ENCODE assay signal across 8 cellular contexts in the genomic region with DNA sequence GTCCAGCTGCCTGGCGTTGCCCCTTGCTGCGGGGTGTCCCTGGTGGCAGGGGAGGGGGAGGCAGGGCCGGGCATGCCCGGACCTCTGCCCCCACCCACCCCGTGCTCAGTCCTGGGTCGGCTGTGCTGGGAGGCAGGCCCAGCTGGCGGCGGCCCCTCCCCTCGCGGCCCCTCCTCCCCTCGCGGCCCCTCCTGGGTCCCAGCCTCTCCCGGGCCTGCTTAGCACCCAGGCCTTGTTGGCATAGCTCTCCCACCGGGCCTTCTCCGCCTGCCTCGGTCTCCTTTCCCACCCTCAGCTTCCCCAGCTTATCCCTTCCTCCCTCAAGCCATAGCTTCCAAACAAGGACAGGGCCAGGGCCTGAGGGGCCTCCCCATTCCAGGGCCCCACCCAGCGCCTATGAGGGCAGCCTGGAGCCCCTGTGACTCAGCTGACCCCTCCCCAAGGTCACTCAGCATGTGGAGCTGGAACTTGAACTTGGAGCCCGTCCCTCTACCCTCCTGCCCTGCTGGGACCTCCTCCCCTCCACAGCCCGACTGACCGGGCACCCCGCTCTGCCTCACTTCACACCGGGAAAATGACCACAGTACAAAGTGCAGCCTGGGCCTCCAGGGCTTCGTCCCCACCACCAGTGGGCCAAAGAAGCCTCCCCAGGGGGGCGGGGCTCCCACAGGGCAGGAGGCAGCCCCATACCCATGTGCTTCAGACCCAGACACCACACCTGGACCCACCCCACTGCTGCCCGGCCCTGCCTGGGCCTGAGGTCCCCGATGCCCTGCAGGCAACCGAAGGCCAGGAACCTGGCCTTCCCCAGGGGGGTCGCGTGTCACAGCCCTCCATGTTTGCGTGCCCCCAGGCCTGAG. TPM values are rescaled to one million over a fixed set of nuclear protein-coding genes. Genes with fewer than 3 reads are reported as not detected.
DNase-seq lines count a peak whose midpoint lies in the region; ATAC-seq and TF ChIP-seq lines count a peak whose summit lies in the region.

No MANE protein-coding gene starts in this region.

- peaks cover 0 to 19% of the 10 kb centered on the region in 2 donors for H3K4me1 ChIP-seq in gastrocnemius medialis

- peak overlapping the region in 3 of 4 donors; percentile 27 to 36 (median 30) for H3K4me3 ChIP-seq in gastrocnemius medialis

- DNase-seq in GM03348 (ENCODE audit: low spot score) = peak; percentile 91
- DNase-seq in hepatic stellate cell (ENCODE audit: low spot score) = peak; percentile 58
- DNase-seq in gastrocnemius medialis = peak in 1 of 2 donors; percentile 12
- DNase-seq in T-helper 9 cell = no peak
- no peak for DNase-seq in NCI-H2029 treated with DMSO at 0.1 percent for 48 hours (lab: John Stamatoyannopoulos, UW)
- DNase-seq in stimulated activated CD4-positive, alpha-beta T cell treated with anti-CD3 and anti-CD28 coated beads, Interleukin-15, amount 100 ng/mL, for 24 hours = no peak
- DNase-seq in NCI-H2107 treated with DMSO at 0.1 percent for 48 hours (lab: John Stamatoyannopoulos, UW; ENCODE audit: unreplicated experiment) = no peak

- in situ Hi-C loops in gastrocnemius medialis (cut with MboI; ENCODE audit: low sequenced_read_pairs in 4 of 4) = loop anchor here in 3 of 4 donors (25.0 kb wide), 1 partner anchor 145 kb away; the partner anchor contains the start of genes LMNTD2 (in 3 of the 3) and RASSF7 (in 3 of the 3)

- TF ChIP-seq POLR2A in gastrocnemius medialis (IDR thresholded peaks at IDR 0.05) = no peak

- TF ChIP-seq CTCF in VCaP (conservative IDR thresholded peaks at IDR 0.05) (peak; percentile 24; the same call in 1 of the 2 replicates), gastrocnemius medialis (IDR thresholded peaks at IDR 0.05 in 4 of 5, conservative IDR thresholded peaks at IDR 0.05 in 1 of 5) (no peak)

- H3K27ac ChIP-seq in VCaP (peak overlapping the region; percentile 97), gastrocnemius medialis (no peak overlapping the region)

- H3K9me3 ChIP-seq in gastrocnemius medialis = no peaks in the 10 kb centered on the region

- peaks cover 33 to 41% (median 33%) of the 10 kb centered on the region in 3 donors for H3K27me3 ChIP-seq in gastrocnemius medialis

- peaks cover 0 to 2% of the 10 kb centered on the region in 2 donors for H3K36me3 ChIP-seq in gastrocnemius medialis

- intact Hi-C loops in gastrocnemius medialis (cut with DNase I; ENCODE audit: low total_unique reads) = no loop called here

- no peak for ATAC-seq in gastrocnemius medialis

RNA-seq across cellular contexts. Expression of gene EPS8L2, which starts 1.2 kb away (rescaled TPM):
- 1 to 10 TPM in 3 of 4 donors, under 1 TPM in 1; 0.42 to 3.3 (median 1.8) TPM for total RNA-seq in gastrocnemius medialis

RNA-seq across cellular contexts. Expression of gene TMEM80, which starts 11.6 kb away (rescaled TPM):
- 10 to 100 TPM in 3 of 4 donors, 1 to 10 TPM in 1; 3.2 to 22.3 (median 14.3) TPM for total RNA-seq in gastrocnemius medialis

RNA-seq across cellular contexts. Expression of gene DEAF1, which starts 12.2 kb away (rescaled TPM):
- 10 to 100 TPM; 14.8 to 42.4 (median 25.2) TPM for total RNA-seq in gastrocnemius medialis

RNA-seq across cellular contexts. Expression of gene TALDO1, which starts 40.1 kb away (rescaled TPM):
- 100 to 1,000 TPM in 3 of 4 donors, 10 to 100 TPM in 1; 98.6 to 167 (median 153) TPM for total RNA-seq in gastrocnemius medialis

Comparison
In these comparisons a context has a peak if more than half of its experiments do, and no peak if none do; other contexts are left out.
1. DNase-seq: peak in GM03348 (single experiment) and hepatic stellate cell (single experiment); none in T-helper 9 cell (single experiment), NCI-H2029 treated with DMSO at 0.1 percent for 48 hours (single experiment), stimulated activated CD4-positive, alpha-beta T cell treated with anti-CD3 and anti-CD28 coated beads, Interleukin-15, amount 100 ng/mL, for 24 hours (single experiment) and NCI-H2107 treated with DMSO at 0.1 percent for 48 hours (single experiment).